Comparison of ENCODE assay signal across 16 cellular contexts in genomic region chr1:157956754-157957153, GRCh38.
"Had no signal": no experiment of that assay in that cellular context is flagged by ENCODE, and none has a peak within 500 bp of the region (broad histone marks: within the 10 kb centered on the region; RNA-seq: fewer than 3 reads in every experiment).

No MANE protein-coding gene starts in this region.

- H3K9me3 Mint-ChIP-seq: effector memory CD8-positive, alpha-beta T cell; naive thymus-derived CD8-positive, alpha-beta T cell; stimulated activated naive CD8-positive, alpha-beta T cell treated with anti-CD3 and anti-CD28 coated beads, Interleukin-15, Interleukin-2, amounts not matched to agents 100 ng/mL and 50 ng/mL, for 24 hours had no signal

- ATAC-seq: effector memory CD8-positive, alpha-beta T cell; gastroesophageal sphincter; left lobe of liver; naive thymus-derived CD8-positive, alpha-beta T cell; upper lobe of right lung had no signal

- H3K4me3 ChIP-seq: esophagus muscularis mucosa, gastroesophageal sphincter, sigmoid colon, skin epidermis, tibial nerve, upper lobe of right lung had no signal

- H3K4me3 Mint-ChIP-seq: effector memory CD8-positive, alpha-beta T cell; naive thymus-derived CD8-positive, alpha-beta T cell; stimulated activated naive CD8-positive, alpha-beta T cell treated with anti-CD3 and anti-CD28 coated beads, Interleukin-15, Interleukin-2, amounts not matched to agents 100 ng/mL and 50 ng/mL, for 24 hours had no signal

- DNase-seq: effector memory CD8-positive, alpha-beta T cell; glutamatergic neuron; islet precursor cell; mammary epithelial cell; naive thymus-derived CD8-positive, alpha-beta T cell; posterior cingulate gyrus; sigmoid colon; stimulated activated CD4-positive, alpha-beta T cell treated with anti-CD3 and anti-CD28 coated beads, Interleukin-2, amount 100 ng/mL, for 24 hours; stimulated activated CD4-positive, alpha-beta T cell treated with anti-CD3 and anti-CD28 coated beads, Interleukin-4, amount 100 ng/mL, for 4 hours; upper lobe of right lung had no signal

- H3K27ac Mint-ChIP-seq: effector memory CD8-positive, alpha-beta T cell; naive thymus-derived CD8-positive, alpha-beta T cell; stimulated activated naive CD8-positive, alpha-beta T cell treated with anti-CD3 and anti-CD28 coated beads, Interleukin-15, Interleukin-2, amounts not matched to agents 100 ng/mL and 50 ng/mL, for 24 hours had no signal

- H3K36me3 Mint-ChIP-seq: naive thymus-derived CD8-positive, alpha-beta T cell had no signal
